In genomic region chrX:123989235-123989634, GRCh38 we compare ENCODE assay signal across 16 cellular contexts.
"Had no signal": no experiment of that assay in that cellular context is flagged by ENCODE, and none has a peak within 500 bp of the region (broad histone marks: within the 10 kb centered on the region; RNA-seq: fewer than 3 reads in every experiment).

No MANE protein-coding gene starts in this region.

- FAIRE-seq: keratinocyte, small intestine had no signal

- DNase-seq: cortex of kidney; dorsolateral prefrontal cortex; effector CD8-positive, alpha-beta T cell; gastrocnemius medialis; immature natural killer cell; left cardiac atrium; left ventricle myocardium inferior; mesendoderm; naive B cell; small intestine; stimulated activated CD4-positive, alpha-beta T cell treated with anti-CD3 and anti-CD28 coated beads, Interleukin-2, amount 100 ng/mL, for 48 hours; stimulated activated naive CD4-positive, alpha-beta T cell treated with Interleukin-2 at 50 U/mL for 16 hours; trophoblast cell had no signal

- H3K27ac ChIP-seq: dorsolateral prefrontal cortex, left ventricle myocardium inferior, right atrium auricular region had no signal

- H3K36me3 Mint-ChIP-seq: immature natural killer cell, naive B cell had no signal

- H3K36me3 ChIP-seq: gastrocnemius medialis, left ventricle myocardium inferior, right atrium auricular region had no signal

- H3K27me3 Mint-ChIP-seq: naive B cell had no signal

- H3K27me3 ChIP-seq: gastrocnemius medialis, right atrium auricular region had no signal

- H3K4me3 ChIP-seq: dorsolateral prefrontal cortex, gastrocnemius medialis, left ventricle myocardium inferior, lung, right atrium auricular region had no signal

- H3K9me3 Mint-ChIP-seq: immature natural killer cell, naive B cell had no signal

- H3K9me3 ChIP-seq: gastrocnemius medialis, left ventricle myocardium inferior, right atrium auricular region had no signal

- ATAC-seq: gastrocnemius medialis, left cardiac atrium had no signal
